Comparison of ENCODE assay signal across 17 cellular contexts in the genomic region with DNA sequence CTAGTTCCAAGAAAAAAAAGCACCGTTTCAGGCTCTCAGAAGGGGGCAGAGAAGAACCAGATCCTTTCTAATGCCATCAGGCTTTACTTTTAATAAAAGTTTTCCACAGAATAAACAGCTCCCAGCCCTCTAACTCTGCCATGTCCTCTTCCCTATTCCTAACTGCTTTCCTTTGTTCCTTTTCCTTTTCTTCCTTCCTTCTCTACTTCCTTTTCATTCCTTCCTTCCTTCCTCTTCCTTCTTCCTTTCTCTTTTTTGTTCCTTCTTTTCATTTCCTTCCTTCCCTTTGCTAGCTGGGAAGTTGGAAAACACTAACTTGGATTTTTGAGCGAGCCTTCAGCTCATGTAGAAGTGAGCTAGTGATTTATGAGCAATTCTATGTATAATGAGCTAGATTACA. TPM values are rescaled to one million over a fixed set of nuclear protein-coding genes. Genes with fewer than 3 reads are reported as not detected.
"Had no signal": no experiment of that assay in that cellular context is flagged by ENCODE, and none has a peak within 500 bp of the region (broad histone marks: within the 10 kb centered on the region; RNA-seq: fewer than 3 reads in every experiment).

No MANE protein-coding gene starts in this region.

- H3K4me3 Mint-ChIP-seq: activated CD4-positive, alpha-beta T cell treated with anti-CD3 and anti-CD28 coated beads for 36 hours; neural progenitor cell had no signal

- H3K9me3 Mint-ChIP-seq: neural progenitor cell had no signal

- H3K4me3 ChIP-seq: gastroesophageal sphincter, left ventricle myocardium inferior, neural progenitor cell, skin epidermis, tibial artery had no signal

- FAIRE-seq: astrocyte, keratinocyte had no signal

- H3K27me3 Mint-ChIP-seq: activated CD4-positive, alpha-beta T cell treated with anti-CD3 and anti-CD28 coated beads for 36 hours had no signal

- ATAC-seq: activated CD4-positive, alpha-beta T cell treated with anti-CD3 and anti-CD28 coated beads for 36 hours; gastroesophageal sphincter had no signal

- H3K9ac ChIP-seq: neural progenitor cell had no signal

- H3K27ac ChIP-seq: epithelial cell of prostate, left ventricle myocardium inferior, neural progenitor cell, skin epidermis, tibial artery, VCaP had no signal

- H3K4me1 ChIP-seq: left ventricle myocardium inferior, neural progenitor cell, tibial artery had no signal

- H3K4me1 Mint-ChIP-seq: activated CD4-positive, alpha-beta T cell treated with anti-CD3 and anti-CD28 coated beads for 36 hours; neural progenitor cell had no signal

- DNase-seq: activated CD4-positive, alpha-beta T cell treated with anti-CD3 and anti-CD28 coated beads for 36 hours; activated CD8-positive, alpha-beta memory T cell treated with anti-CD3 and anti-CD28 coated beads for 24 hours; activated effector memory CD4-positive, alpha-beta T cell treated with anti-CD3 and anti-CD28 coated beads, Interleukin-2, amount 50 U/mL, for 16 hours; cortex of kidney; effector memory CD4-positive, alpha-beta T cell; left ventricle myocardium inferior; mesendoderm; T-helper 9 cell; tibial artery had no signal

- H2AFZ ChIP-seq: neural progenitor cell had no signal

- H3K27me3 ChIP-seq: gastroesophageal sphincter, neural progenitor cell, tibial artery had no signal

- H3K9me3 ChIP-seq: gastroesophageal sphincter, left ventricle myocardium inferior, tibial artery had no signal

- H3K4me2 ChIP-seq: neural progenitor cell had no signal

- H3K27ac Mint-ChIP-seq: activated CD4-positive, alpha-beta T cell treated with anti-CD3 and anti-CD28 coated beads for 36 hours; neural progenitor cell had no signal

RNA-seq across cellular contexts. Expression of a gene that starts 48.7 kb away (rescaled TPM):
- total RNA-seq: gastroesophageal sphincter had no signal

RNA-seq across cellular contexts. Expression of a gene that starts 51.8 kb away (rescaled TPM):
- total RNA-seq: activated CD4-positive, alpha-beta T cell treated with anti-CD3 and anti-CD28 coated beads for 36 hours; cardiac septum; left ventricle myocardium inferior had no signal
- polyA plus RNA-seq: keratinocyte had no signal
